ENCODE assay signal across 1 cellular context in genomic region chr10:68212721-68213352, GRCh38.
TF ChIP-seq lines count a peak whose summit lies in the region.

No MANE protein-coding gene starts in this region.

TF ChIP-seq in H1, 55 proteins besides CTCF, POLR2A, EP300 and RAD21 (continued from another document):
- TF ChIP-seq, protein P1, sequence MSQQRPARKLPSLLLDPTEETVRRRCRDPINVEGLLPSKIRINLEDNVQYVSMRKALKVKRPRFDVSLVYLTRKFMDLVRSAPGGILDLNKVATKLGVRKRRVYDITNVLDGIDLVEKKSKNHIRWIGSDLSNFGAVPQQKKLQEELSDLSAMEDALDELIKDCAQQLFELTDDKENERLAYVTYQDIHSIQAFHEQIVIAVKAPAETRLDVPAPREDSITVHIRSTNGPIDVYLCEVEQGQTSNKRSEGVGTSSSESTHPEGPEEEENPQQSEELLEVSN (IDR thresholded peaks at IDR 0.05), result no peak
- TF ChIP-seq SP4 (IDR thresholded peaks at IDR 0.05; ENCODE audit: low read length) (no peak), PHF8 (conservative IDR thresholded peaks at IDR 0.05; ENCODE audit: low read depth, low read length) (no peak), KDM1A (IDR thresholded peaks at IDR 0.05; ENCODE audit: borderline replicate concordance, low read length) (no peak), TCF12 (IDR thresholded peaks at IDR 0.05; ENCODE audit: low read depth, low read length) (no peak), RNF2 (IDR thresholded peaks at IDR 0.05; ENCODE audit: borderline replicate concordance, low read depth, low read length, missing control alignments, poor library complexity, severe bottlenecking) (no peak), ZNF274 (IDR thresholded peaks at IDR 0.05; ENCODE audit: borderline replicate concordance, extremely low read depth, low read length) (no peak), BRCA1 (IDR thresholded peaks at IDR 0.05; ENCODE audit: low read depth, low read length) (no peak)
- TF ChIP-seq, protein P2, sequence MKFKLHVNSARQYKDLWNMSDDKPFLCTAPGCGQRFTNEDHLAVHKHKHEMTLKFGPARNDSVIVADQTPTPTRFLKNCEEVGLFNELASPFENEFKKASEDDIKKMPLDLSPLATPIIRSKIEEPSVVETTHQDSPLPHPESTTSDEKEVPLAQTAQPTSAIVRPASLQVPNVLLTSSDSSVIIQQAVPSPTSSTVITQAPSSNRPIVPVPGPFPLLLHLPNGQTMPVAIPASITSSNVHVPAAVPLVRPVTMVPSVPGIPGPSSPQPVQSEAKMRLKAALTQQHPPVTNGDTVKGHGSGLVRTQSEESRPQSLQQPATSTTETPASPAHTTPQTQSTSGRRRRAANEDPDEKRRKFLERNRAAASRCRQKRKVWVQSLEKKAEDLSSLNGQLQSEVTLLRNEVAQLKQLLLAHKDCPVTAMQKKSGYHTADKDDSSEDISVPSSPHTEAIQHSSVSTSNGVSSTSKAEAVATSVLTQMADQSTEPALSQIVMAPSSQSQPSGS (IDR thresholded peaks at IDR 0.05; ENCODE audit: low read length), result no peak
